In the genomic region with DNA sequence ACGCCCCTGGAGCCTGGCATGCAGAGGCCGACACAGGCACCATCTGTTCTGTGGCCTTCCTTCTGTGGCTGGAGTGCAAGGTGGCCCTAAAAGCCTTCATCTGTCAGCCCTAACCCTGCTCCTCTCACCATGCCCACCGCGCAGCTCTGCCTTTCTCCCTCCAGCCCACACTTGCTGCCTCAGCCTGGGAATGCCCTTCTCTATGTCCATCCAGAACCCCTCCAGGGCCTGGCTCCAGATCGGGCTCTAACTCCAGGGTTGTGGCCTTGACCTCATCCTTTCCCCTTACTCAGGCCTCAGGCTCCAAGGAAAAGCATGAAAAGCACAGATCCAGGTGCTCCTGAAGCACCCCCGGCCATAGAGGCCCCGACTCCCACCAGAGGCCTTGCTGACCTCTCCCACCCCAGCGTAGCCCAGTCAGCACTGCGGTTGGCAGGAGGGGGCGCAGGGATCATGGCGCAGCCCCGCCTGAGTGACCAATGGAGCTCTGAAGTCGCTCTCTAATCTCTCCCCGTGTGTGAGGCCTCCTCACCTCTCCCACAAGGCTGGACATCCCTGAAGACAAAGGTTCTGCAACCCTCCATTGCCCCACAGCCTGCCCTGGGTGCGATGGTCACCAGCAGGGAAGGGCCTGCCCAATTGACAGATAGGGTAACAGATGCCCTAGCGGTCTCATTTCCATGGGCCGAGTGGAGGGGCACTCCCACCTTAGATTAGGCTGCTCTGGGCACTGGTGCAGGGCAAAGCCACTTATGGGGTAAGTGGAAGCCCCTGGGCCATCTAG, we compare ENCODE assay signal across 13 cellular contexts. TPM values are rescaled to one million over a fixed set of nuclear protein-coding genes. Genes with fewer than 3 reads are reported as not detected.
DNase-seq lines count a peak whose midpoint lies in the region; ATAC-seq and TF ChIP-seq lines count a peak whose summit lies in the region.
"Had no signal": no experiment of that assay in that cellular context is flagged by ENCODE, and none has a peak within 500 bp of the region (broad histone marks: within the 10 kb centered on the region; RNA-seq: fewer than 3 reads in every experiment).

No MANE protein-coding gene starts in this region.

- peaks cover 0 to 32% (median 17%) of the 10 kb centered on the region in 9 donors for H3K36me3 ChIP-seq in heart left ventricle
- H3K36me3 ChIP-seq in upper lobe of right lung: peaks cover 6% of the 10 kb centered on the region
- H3K36me3 ChIP-seq in A673 (ENCODE audit: insufficient read depth, low read length, poor library complexity, severe bottlenecking): no peaks in the 10 kb centered on the region

- intact Hi-C loops in Right ventricle myocardium superior (cut with DNase I) (no loop called here), left cardiac atrium (cut with DNase I) (no loop called here), heart left ventricle (cut with DNase I) (loop anchor here in 1 of 10 donors (5.0 kb wide), 1 partner anchor 34 kb away; no protein-coding TSS in a partner anchor), posterior vena cava (cut with DNase I) (no loop called here), upper lobe of right lung (cut with DNase I) (no loop called here), A673 (cut with micrococcal nuclease; ENCODE audit: unreplicated experiment) (no loop called here)

- H3K9me3 ChIP-seq in heart left ventricle (no peaks in the 10 kb centered on the region), upper lobe of right lung (no peaks in the 10 kb centered on the region), A673 (ENCODE audit: low read depth, low read length, poor library complexity, severe bottlenecking) (no peaks in the 10 kb centered on the region)
- H3K9me3 ChIP-seq: MG63 had no signal

- H3K4me1 ChIP-seq in heart left ventricle (peaks cover 30 to 99% (median 90%) of the 10 kb centered on the region in 12 donors), upper lobe of right lung (peaks cover 33% of the 10 kb centered on the region), A673 (ENCODE audit: insufficient read depth, low read length, poor library complexity, severe bottlenecking) (peaks cover 7% of the 10 kb centered on the region)

- no peak for TF ChIP-seq CTCF in heart left ventricle (IDR thresholded peaks at IDR 0.05)
- TF ChIP-seq CTCF in upper lobe of right lung (IDR thresholded peaks at IDR 0.05): no peak
- no peak for TF ChIP-seq CTCF in A673 (conservative IDR thresholded peaks at IDR 0.05; ENCODE audit: low read depth, low read length)

- 60 to 80% (median 76%) methylated on average over 9 to 17 of the region's 17 CpGs for WGBS in heart left ventricle, 4 donors

- CTCF ChIA-PET in A673 (lab: Charles Lee): no interaction called here

- ATAC-seq in Right ventricle myocardium superior (ENCODE audit: poor library complexity) (peak; percentile 1), left cardiac atrium (no peak), heart left ventricle (no peak), upper lobe of right lung (no peak)

- no peak for TF ChIP-seq POLR2A in heart left ventricle (IDR thresholded peaks at IDR 0.05)

- H3K27me3 ChIP-seq in heart left ventricle (no peaks in the 10 kb centered on the region), upper lobe of right lung (no peaks in the 10 kb centered on the region), A673 (replicated peaks; ENCODE audit: insufficient read depth, low read depth, low read length, poor library complexity) (no peaks in the 10 kb centered on the region)
- H3K27me3 ChIP-seq: MG63 had no signal

- POLR2A ChIA-PET in A673 (lab: Charles Lee; ENCODE audit: low non-redundant PET): no interaction called here

- H3K4me3 ChIP-seq in heart left ventricle (peak overlapping the region in 3 of 12 donors; percentile 15 to 28 (median 17)), upper lobe of right lung (no peak overlapping the region), A673 (ENCODE audit: low read depth, low read length, poor library complexity, severe bottlenecking) (no peak overlapping the region)
- H3K4me3 ChIP-seq: MG63 had no signal

- H3K27ac ChIP-seq in heart left ventricle: peak overlapping the region; percentile 72 to 94 (median 89)
- H3K27ac ChIP-seq in upper lobe of right lung: peak overlapping the region; percentile 75
- H3K27ac ChIP-seq in A673 (ENCODE audit: low read depth, low read length, poor library complexity, severe bottlenecking): no peak overlapping the region

- DNase-seq in Right ventricle myocardium superior: no peak
- no peak for DNase-seq in left cardiac atrium
- DNase-seq in heart left ventricle: no peak
- DNase-seq in posterior vena cava (ENCODE audit: low spot score): peak; percentile 67
- peak; percentile 53 for DNase-seq in upper lobe of right lung
- no peak for DNase-seq in OCI-M2 (lab: John Stamatoyannopoulos, UW; ENCODE audit: unreplicated experiment)
- no peak for DNase-seq in A673 (ENCODE audit: low spot score)
- no peak for DNase-seq in C1 segment of cervical spinal cord (lab: John Stamatoyannopoulos, UW)
- DNase-seq: activated CD8-positive, alpha-beta memory T cell treated with anti-CD3 and anti-CD28 coated beads, Interleukin-2, amount 50 U/mL, for 48 hours; stimulated activated CD4-positive, alpha-beta T cell treated with anti-CD3 and anti-CD28 coated beads, Interleukin-2, amount 100 ng/mL, for 24 hours; stimulated activated naive CD4-positive, alpha-beta T cell treated with Interleukin-2 at 50 U/mL for 16 hours had no signal

- no TSS peak for BruUV-seq in A673 (replicated peaks; lab: Mats Ljungman, UMichigan)

RNA-seq across cellular contexts. Expression of a gene that starts 9.2 kb away (rescaled TPM):
- total RNA-seq in Right ventricle myocardium superior (53.3 TPM), left cardiac atrium (10 to 100 TPM; 52.9 to 56.6 TPM), heart left ventricle (100 to 1,000 TPM in 1 of 9 donors, 10 to 100 TPM in 8; 44.8 to 122 (median 51.9) TPM), posterior vena cava (100 to 1,000 TPM; 113 to 125 TPM), upper lobe of right lung (32.4 TPM), A673 (2021) (9.8 and 17.9 TPM in 2 replicates)
- 10 to 100 TPM; 18.7 to 40.7 TPM for polyA plus RNA-seq in heart left ventricle
- polyA plus RNA-seq: neural cell had no signal

Comparison
In these comparisons a context has a peak if more than half of its experiments do, and no peak if none do; other contexts are left out.
1. DNase-seq: peak in posterior vena cava (single experiment) and upper lobe of right lung (single experiment); none in Right ventricle myocardium superior (single experiment), left cardiac atrium (single experiment), heart left ventricle (0 of 5), OCI-M2 (single experiment), A673 (single experiment) and C1 segment of cervical spinal cord (0 of 14).